8 cellular contexts compared by ENCODE assay signal in the genomic region with DNA sequence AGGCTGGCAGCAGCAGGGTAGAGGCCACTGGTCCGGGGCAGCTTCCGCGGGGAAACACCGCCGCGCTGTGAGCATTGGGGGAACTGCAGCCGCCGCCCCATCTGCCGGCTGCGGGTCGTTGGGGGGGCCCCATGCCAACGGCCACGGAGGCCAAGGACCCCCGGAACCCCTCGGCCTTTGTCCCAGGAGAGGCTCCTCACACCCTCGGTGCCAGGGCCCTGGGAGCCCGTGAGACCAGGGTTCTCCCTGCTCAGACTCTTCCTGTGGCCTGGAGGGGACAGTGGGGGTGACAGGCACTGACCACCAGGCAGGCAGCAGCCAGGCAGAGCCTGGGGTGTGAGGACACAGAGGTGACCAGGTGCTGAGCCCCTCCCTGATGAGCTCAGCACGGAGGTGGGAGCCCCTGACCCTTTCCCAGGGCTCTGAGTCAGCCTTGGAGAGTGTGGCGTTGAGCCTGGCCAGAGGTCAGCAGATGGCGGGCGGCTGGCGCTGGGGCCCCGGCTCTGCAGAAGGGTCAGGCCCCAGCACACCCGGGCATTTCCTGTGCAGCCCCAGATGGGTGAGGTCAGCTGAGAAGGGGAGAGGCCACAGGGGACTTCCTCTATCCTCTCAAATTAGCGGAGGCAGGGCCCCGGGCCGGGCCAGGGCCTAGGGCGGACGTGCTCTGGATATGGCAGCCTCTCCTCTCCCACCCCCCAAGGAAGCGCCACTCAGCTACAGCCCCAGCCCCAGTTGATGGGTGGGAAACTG. TPM values are rescaled to one million over a fixed set of nuclear protein-coding genes. Genes with fewer than 3 reads are reported as not detected.
DNase-seq lines count a peak whose midpoint lies in the region; ATAC-seq and TF ChIP-seq lines count a peak whose summit lies in the region.

No MANE protein-coding gene starts in this region.

- H3K9me2 ChIP-seq in SK-N-SH: no peaks in the 10 kb centered on the region
- H3K9me2 ChIP-seq in OCI-LY1 (ENCODE audit: low read depth, low read length): no peaks in the 10 kb centered on the region

- H3K4me3 ChIP-seq in SK-N-SH (ENCODE audit: low read depth in 2 of 2, low read length in 1 of 2) (no peak overlapping the region; a peak in 1 of 4 replicates), OCI-LY1 (ENCODE audit: low read depth, low read length, poor library complexity, severe bottlenecking) (no peak overlapping the region), gastroesophageal sphincter (peak overlapping the region in 1 of 2 donors; percentile 35), parathyroid adenoma (ENCODE audit: low read depth, low read length) (no peak overlapping the region)

- H3K4me1 ChIP-seq in SK-N-SH (ENCODE audit: control insufficient read depth in 1 of 2, insufficient read depth in 2 of 2, low read depth in 1 of 2, low read length in 1 of 2) (peaks cover 0 to 33% of the 10 kb centered on the region in 2 experiments; a peak in 1 of 4 replicates), OCI-LY1 (ENCODE audit: insufficient read depth, low read length, severe bottlenecking) (no peaks in the 10 kb centered on the region), gastroesophageal sphincter (peaks cover 0 to 22% (median 12%) of the 10 kb centered on the region in 3 donors), parathyroid adenoma (no peaks in the 10 kb centered on the region)

- H3K4me2 ChIP-seq in SK-N-SH: no peak overlapping the region
- H3K4me2 ChIP-seq in OCI-LY1 (ENCODE audit: low read length): no peak overlapping the region
- H3K4me2 ChIP-seq in parathyroid adenoma (ENCODE audit: low read length): peak overlapping the region; percentile 11

- H3K27me3 Mint-ChIP-seq in type B pancreatic cell: peaks cover 7% of the 10 kb centered on the region

- ATAC-seq in SK-N-SH treated with all-trans-retinoic acid at 6 μM for 48 hours: no peak; the same call in 2 of the 3 replicates
- peak; percentile 77 for ATAC-seq in gastroesophageal sphincter

- peak; percentile 70 for DNase-seq in SK-N-SH
- DNase-seq in activated T-helper 1 cell treated with anti-CD3 and anti-CD28 coated beads, Interleukin-2, amount 50 U/mL, for 16 hours (ENCODE audit: low read depth in 1 of 2, low spot score in 1 of 2): peak; percentile 47 to 59
- no peak for DNase-seq in type B pancreatic cell (ENCODE audit: extremely low spot score, unreplicated experiment)
- no peak for DNase-seq in NCI-H1436 treated with DMSO at 0.1 percent for 48 hours (lab: John Stamatoyannopoulos, UW)

- no peak overlapping the region for H3K27ac Mint-ChIP-seq in type B pancreatic cell

- WGBS in SK-N-SH (ENCODE audit: low lambda C conversion rate): 76% methylated on average over 8 of the region's 30 CpGs
- no CpG with 5 or more reads among the region's 30 CpGs for WGBS in gastroesophageal sphincter (ENCODE audit: low coverage in 1 of 2), 2 donors

- no peaks in the 10 kb centered on the region for H3K9me3 Mint-ChIP-seq in type B pancreatic cell

- no peaks in the 10 kb centered on the region for H4K20me1 ChIP-seq in SK-N-SH (ENCODE audit: insufficient read depth)
- no peaks in the 10 kb centered on the region for H4K20me1 ChIP-seq in OCI-LY1 (ENCODE audit: insufficient read depth, low read length)

- H3K27ac ChIP-seq in SK-N-SH (ENCODE audit: low read depth in 2 of 2, low read length in 1 of 2): peak overlapping the region in 1 of 2 experiments; percentile 92; a peak in 1 of 4 replicates
- H3K27ac ChIP-seq in OCI-LY1 (ENCODE audit: low read depth, low read length, poor library complexity, severe bottlenecking): no peak overlapping the region
- peak overlapping the region in 3 of 4 donors; percentile 72 to 75 (median 72) for H3K27ac ChIP-seq in gastroesophageal sphincter
- peak overlapping the region; percentile 45 for H3K27ac ChIP-seq in parathyroid adenoma

- peak in 1 of 2 donors; percentile 54 for TF ChIP-seq POLR2A in gastroesophageal sphincter (IDR thresholded peaks at IDR 0.05)

- H3K4me3 Mint-ChIP-seq in type B pancreatic cell: no peak overlapping the region

- no peaks in the 10 kb centered on the region for H3K36me3 Mint-ChIP-seq in type B pancreatic cell

- H3K4me1 Mint-ChIP-seq in type B pancreatic cell (ENCODE audit: unreplicated experiment): peaks cover 10% of the 10 kb centered on the region

- H3F3A ChIP-seq in SK-N-SH (replicated peaks; ENCODE audit: insufficient read depth) (no peaks in the 10 kb centered on the region), OCI-LY1 (ENCODE audit: insufficient read depth, low read length) (no peaks in the 10 kb centered on the region)

- H2AFZ ChIP-seq in SK-N-SH (ENCODE audit: low read depth): no peak overlapping the region
- H2AFZ ChIP-seq in OCI-LY1 (ENCODE audit: low read length): no peak overlapping the region
- no peak overlapping the region for H2AFZ ChIP-seq in parathyroid adenoma

- CTCF ChIA-PET in SK-N-SH (lab: Yijun Ruan, JAX): interaction anchor here (0.9 to 2.3 kb wide), 7 partner anchors 13 to 160 kb away, joined by 3 to 12 read pairs (median 4); no protein-coding TSS in a partner anchor

- H3K9me3 ChIP-seq in SK-N-SH (no peaks in the 10 kb centered on the region), OCI-LY1 (ENCODE audit: low read length) (no peaks in the 10 kb centered on the region), gastroesophageal sphincter (no peaks in the 10 kb centered on the region), parathyroid adenoma (ENCODE audit: control insufficient read depth, low read length) (no peaks in the 10 kb centered on the region)

- TF ChIP-seq RAD21 in SK-N-SH (IDR thresholded peaks at IDR 0.05; ENCODE audit: low read length): no peak

- H3K36me3 ChIP-seq in SK-N-SH (replicated peaks in 1 of 2; ENCODE audit: control insufficient read depth in 1 of 2, insufficient read depth in 2 of 2, low read length in 1 of 2): no peaks in the 10 kb centered on the region
- H3K36me3 ChIP-seq in OCI-LY1 (ENCODE audit: insufficient read depth, low read length): no peaks in the 10 kb centered on the region
- H3K36me3 ChIP-seq in gastroesophageal sphincter: no peaks in the 10 kb centered on the region
- no peaks in the 10 kb centered on the region for H3K36me3 ChIP-seq in parathyroid adenoma (ENCODE audit: control insufficient read depth, insufficient read depth, low read length)

- TF ChIP-seq CTCF in SK-N-SH (IDR thresholded peaks at IDR 0.05): no peak
- TF ChIP-seq CTCF in OCI-LY1 (IDR thresholded peaks at IDR 0.05; ENCODE audit: low read length): peak; percentile 74
- peak in 3 of 4 experiments; percentile 72 to 84 (median 74) for TF ChIP-seq CTCF in gastroesophageal sphincter (IDR thresholded peaks at IDR 0.05)
- TF ChIP-seq CTCF in parathyroid adenoma (IDR thresholded peaks at IDR 0.05): peak; percentile 68
- TF ChIP-seq CTCF in type B pancreatic cell (conservative IDR thresholded peaks at IDR 0.05): peak; percentile 87

- H3K9ac ChIP-seq in SK-N-SH (no peak overlapping the region), OCI-LY1 (ENCODE audit: low read length) (no peak overlapping the region), parathyroid adenoma (no peak overlapping the region)

- H3K27me3 ChIP-seq in SK-N-SH (ENCODE audit: insufficient read depth) (no peaks in the 10 kb centered on the region), OCI-LY1 (ENCODE audit: insufficient read depth, low read length) (peaks cover 10% of the 10 kb centered on the region; the same call in 1 of the 2 replicates), gastroesophageal sphincter (peaks cover 56% of the 10 kb centered on the region), parathyroid adenoma (ENCODE audit: control insufficient read depth, insufficient read depth, low read length) (peaks cover 4% of the 10 kb centered on the region)

- H3K79me2 ChIP-seq in SK-N-SH (ENCODE audit: insufficient read depth) (no peaks in the 10 kb centered on the region), OCI-LY1 (ENCODE audit: insufficient read depth, low read length) (no peaks in the 10 kb centered on the region), parathyroid adenoma (no peaks in the 10 kb centered on the region)

- POLR2A ChIA-PET in SK-N-SH (lab: Yijun Ruan, JAX): interaction anchor here (0.6 kb wide), 1 partner anchor 206 kb away, joined by 4 read pairs; no protein-coding TSS in a partner anchor

- TF ChIP-seq EP300 in SK-N-SH (IDR thresholded peaks at IDR 0.05; ENCODE audit: borderline replicate concordance in 1 of 2, low read depth in 1 of 2, low read length in 1 of 2): no peak
- TF ChIP-seq EP300 in gastroesophageal sphincter (IDR thresholded peaks at IDR 0.05): no peak

TF ChIP-seq in SK-N-SH, 30 proteins besides CTCF, POLR2A, EP300 and RAD21 (continues in another document):
- TF ChIP-seq FOXJ3 (CRISPR knock-in tag; IDR thresholded peaks at IDR 0.05) (no peak), RFX5 (IDR thresholded peaks at IDR 0.05; ENCODE audit: low read length) (no peak)

TF ChIP-seq in SK-N-SH treated with all-trans-retinoic acid at 6 μM for 48 hours, 23 proteins besides CTCF, POLR2A, EP300 and RAD21:
- TF ChIP-seq, protein P1, sequence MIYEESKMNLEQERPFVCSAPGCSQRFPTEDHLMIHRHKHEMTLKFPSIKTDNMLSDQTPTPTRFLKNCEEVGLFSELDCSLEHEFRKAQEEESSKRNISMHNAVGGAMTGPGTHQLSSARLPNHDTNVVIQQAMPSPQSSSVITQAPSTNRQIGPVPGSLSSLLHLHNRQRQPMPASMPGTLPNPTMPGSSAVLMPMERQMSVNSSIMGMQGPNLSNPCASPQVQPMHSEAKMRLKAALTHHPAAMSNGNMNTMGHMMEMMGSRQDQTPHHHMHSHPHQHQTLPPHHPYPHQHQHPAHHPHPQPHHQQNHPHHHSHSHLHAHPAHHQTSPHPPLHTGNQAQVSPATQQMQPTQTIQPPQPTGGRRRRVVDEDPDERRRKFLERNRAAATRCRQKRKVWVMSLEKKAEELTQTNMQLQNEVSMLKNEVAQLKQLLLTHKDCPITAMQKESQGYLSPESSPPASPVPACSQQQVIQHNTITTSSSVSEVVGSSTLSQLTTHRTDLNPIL (CRISPR knock-in tag; IDR thresholded peaks at IDR 0.05; ENCODE audit: low read depth): no peak
- no peak for TF ChIP-seq BACH2 (CRISPR knock-in tag; IDR thresholded peaks at IDR 0.05; ENCODE audit: borderline replicate concordance)

RNA-seq across cellular contexts. Expression of a gene that starts 17.9 kb away (rescaled TPM):
- polyA plus RNA-seq in SK-N-SH (2012; rRNA removed): 39.8 and 43.0 TPM in 2 replicates
- 16.4 and 32.5 TPM in 2 replicates for polyA plus RNA-seq in SK-N-SH (2012; cell fraction: cytosol; rRNA removed)
- 32.6 and 35.1 TPM in 2 replicates for polyA plus RNA-seq in SK-N-SH (2012; cell fraction: nucleus; rRNA removed)
- total RNA-seq in gastroesophageal sphincter: 10 to 100 TPM; 38.8 to 81.0 (median 56.4) TPM
- total RNA-seq in type B pancreatic cell (ENCODE audit: low replicate concordance): 20.7 and 25.5 TPM in 2 replicates

RNA-seq across cellular contexts. Expression of a gene that starts 42.5 kb away (rescaled TPM):
- polyA plus RNA-seq in SK-N-SH (2012; rRNA removed): 41.8 and 46.8 TPM in 2 replicates
- 16.8 and 33.3 TPM in 2 replicates for polyA plus RNA-seq in SK-N-SH (2012; cell fraction: cytosol; rRNA removed)
- polyA plus RNA-seq in SK-N-SH (2012; cell fraction: nucleus; rRNA removed): 50.8 and 59.5 TPM in 2 replicates
- total RNA-seq in gastroesophageal sphincter (10 to 100 TPM; 28.8 to 43.6 (median 38.4) TPM), type B pancreatic cell (ENCODE audit: low replicate concordance) (47.8 and 75.3 TPM in 2 replicates)

Comparison
In these comparisons a context has a peak if more than half of its experiments do, and no peak if none do; other contexts are left out.
1. DNase-seq: peak in SK-N-SH (single experiment) and activated T-helper 1 cell treated with anti-CD3 and anti-CD28 coated beads, Interleukin-2, amount 50 U/mL, for 16 hours (2 of 2); none in type B pancreatic cell (single experiment) and NCI-H1436 treated with DMSO at 0.1 percent for 48 hours (single experiment).